In genomic region chr5:78726556-78726955, GRCh38 we compare ENCODE assay signal across 16 cellular contexts.
"Had no signal": no experiment of that assay in that cellular context is flagged by ENCODE, and none has a peak within 500 bp of the region (broad histone marks: within the 10 kb centered on the region; RNA-seq: fewer than 3 reads in every experiment).

No MANE protein-coding gene starts in this region.

- H3K27ac ChIP-seq: skin epidermis had no signal

- H3K36me3 Mint-ChIP-seq: activated CD8-positive, alpha-beta memory T cell treated with anti-CD3 and anti-CD28 coated beads, Interleukin-2, amount 10 ng/mL, durations not matched to agents 7 days and 5 days; activated naive CD8-positive, alpha-beta T cell treated with anti-CD3 and anti-CD28 coated beads, Interleukin-2, amount 10 ng/mL, durations not matched to agents 7 days and 5 days; naive thymus-derived CD4-positive, alpha-beta T cell had no signal

- H3K4me3 Mint-ChIP-seq: activated CD8-positive, alpha-beta memory T cell treated with anti-CD3 and anti-CD28 coated beads, Interleukin-2, amount 10 ng/mL, durations not matched to agents 7 days and 5 days; activated naive CD8-positive, alpha-beta T cell treated with anti-CD3 and anti-CD28 coated beads, Interleukin-2, amount 10 ng/mL, durations not matched to agents 7 days and 5 days; activated T-cell treated with anti-CD3 and anti-CD28 coated beads, Interleukin-2, amount 50 U/mL, for 24 hours; naive thymus-derived CD4-positive, alpha-beta T cell had no signal

- H3K27me3 Mint-ChIP-seq: activated naive CD8-positive, alpha-beta T cell treated with anti-CD3 and anti-CD28 coated beads, Interleukin-2, amount 10 ng/mL, durations not matched to agents 7 days and 5 days had no signal

- ATAC-seq: activated CD8-positive, alpha-beta memory T cell treated with anti-CD3 and anti-CD28 coated beads, Interleukin-2, amount 10 ng/mL, durations not matched to agents 7 days and 5 days; naive thymus-derived CD4-positive, alpha-beta T cell had no signal

- H3K9me3 Mint-ChIP-seq: activated naive CD8-positive, alpha-beta T cell treated with anti-CD3 and anti-CD28 coated beads, Interleukin-2, amount 10 ng/mL, durations not matched to agents 7 days and 5 days had no signal

- H3K4me3 ChIP-seq: lung, skin epidermis had no signal

- H3K4me1 Mint-ChIP-seq: activated CD8-positive, alpha-beta memory T cell treated with anti-CD3 and anti-CD28 coated beads, Interleukin-2, amount 10 ng/mL, durations not matched to agents 7 days and 5 days; activated naive CD8-positive, alpha-beta T cell treated with anti-CD3 and anti-CD28 coated beads, Interleukin-2, amount 10 ng/mL, durations not matched to agents 7 days and 5 days; naive thymus-derived CD4-positive, alpha-beta T cell had no signal

- H3K27ac Mint-ChIP-seq: activated CD8-positive, alpha-beta memory T cell treated with anti-CD3 and anti-CD28 coated beads, Interleukin-2, amount 10 ng/mL, durations not matched to agents 7 days and 5 days; activated naive CD8-positive, alpha-beta T cell treated with anti-CD3 and anti-CD28 coated beads, Interleukin-2, amount 10 ng/mL, durations not matched to agents 7 days and 5 days; activated T-cell treated with anti-CD3 and anti-CD28 coated beads, Interleukin-2, amount 50 U/mL, for 24 hours; naive thymus-derived CD4-positive, alpha-beta T cell had no signal

- DNase-seq: activated CD4-positive, alpha-beta T cell treated with anti-CD3 and anti-CD28 coated beads for 1 hour; activated CD4-positive, alpha-beta T cell treated with anti-CD3 and anti-CD28 coated beads, Interleukin-2, amount 50 U/mL, for 48 hours; activated CD8-positive, alpha-beta memory T cell treated with anti-CD3 and anti-CD28 coated beads, Interleukin-2, amount 10 ng/mL, durations not matched to agents 7 days and 5 days; activated effector memory CD4-positive, alpha-beta T cell treated with anti-CD3 and anti-CD28 coated beads, Interleukin-2, amount 50 U/mL, for 16 hours; activated naive CD8-positive, alpha-beta T cell treated with anti-CD3 and anti-CD28 coated beads, Interleukin-2, amount 10 ng/mL, durations not matched to agents 7 days and 5 days; activated T-cell treated with anti-CD3 and anti-CD28 coated beads, Interleukin-2, amount 50 U/mL, for 24 hours; aorta; cortex of kidney; effector memory CD4-positive, alpha-beta T cell; hypothalamus; naive thymus-derived CD4-positive, alpha-beta T cell; posterior cingulate gyrus; stimulated activated naive CD4-positive, alpha-beta T cell; trophoblast cell had no signal
